Comparison of ENCODE assay signal across 2 cellular contexts in genomic region chr17:45136846-45137560, GRCh38.
TF ChIP-seq lines count a peak whose summit lies in the region.

No MANE protein-coding gene starts in this region.

TF ChIP-seq in SK-N-SH, 30 proteins besides CTCF, POLR2A, EP300 and RAD21 (continued from another document):
- TF ChIP-seq IRF3 (IDR thresholded peaks at IDR 0.05; ENCODE audit: low read depth, low read length), result no peak
- no peak for TF ChIP-seq RCOR1 (IDR thresholded peaks at IDR 0.05; ENCODE audit: low read length)
- no peak for TF ChIP-seq GABPA (IDR thresholded peaks at IDR 0.05; ENCODE audit: low read depth)
- no peak for TF ChIP-seq NFIC (IDR thresholded peaks at IDR 0.05; ENCODE audit: borderline replicate concordance)
- TF ChIP-seq RXRA (IDR thresholded peaks at IDR 0.05; ENCODE audit: borderline replicate concordance, low read depth), result no peak
- no peak for TF ChIP-seq SIN3A (IDR thresholded peaks at IDR 0.05; ENCODE audit: borderline replicate concordance, low read depth, low read length)
- TF ChIP-seq ELF1 (IDR thresholded peaks at IDR 0.05), result no peak
- TF ChIP-seq TEAD4 (IDR thresholded peaks at IDR 0.05; ENCODE audit: borderline replicate concordance, insufficient read depth), result no peak
- TF ChIP-seq, protein P1, sequence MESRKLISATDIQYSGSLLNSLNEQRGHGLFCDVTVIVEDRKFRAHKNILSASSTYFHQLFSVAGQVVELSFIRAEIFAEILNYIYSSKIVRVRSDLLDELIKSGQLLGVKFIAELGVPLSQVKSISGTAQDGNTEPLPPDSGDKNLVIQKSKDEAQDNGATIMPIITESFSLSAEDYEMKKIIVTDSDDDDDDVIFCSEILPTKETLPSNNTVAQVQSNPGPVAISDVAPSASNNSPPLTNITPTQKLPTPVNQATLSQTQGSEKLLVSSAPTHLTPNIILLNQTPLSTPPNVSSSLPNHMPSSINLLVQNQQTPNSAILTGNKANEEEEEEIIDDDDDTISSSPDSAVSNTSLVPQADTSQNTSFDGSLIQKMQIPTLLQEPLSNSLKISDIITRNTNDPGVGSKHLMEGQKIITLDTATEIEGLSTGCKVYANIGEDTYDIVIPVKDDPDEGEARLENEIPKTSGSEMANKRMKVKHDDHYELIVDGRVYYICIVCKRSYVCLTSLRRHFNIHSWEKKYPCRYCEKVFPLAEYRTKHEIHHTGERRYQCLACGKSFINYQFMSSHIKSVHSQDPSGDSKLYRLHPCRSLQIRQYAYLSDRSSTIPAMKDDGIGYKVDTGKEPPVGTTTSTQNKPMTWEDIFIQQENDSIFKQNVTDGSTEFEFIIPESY (IDR thresholded peaks at IDR 0.05; ENCODE audit: borderline replicate concordance, low read depth), result no peak
- no peak for TF ChIP-seq EZH2phosphoT487 (IDR thresholded peaks at IDR 0.05; ENCODE audit: borderline replicate concordance, low read depth)
- TF ChIP-seq JUND (IDR thresholded peaks at IDR 0.05), result no peak
- TF ChIP-seq POLR2AphosphoS5 (IDR thresholded peaks at IDR 0.05; ENCODE audit: low read depth, low read length), result no peak
TF ChIP-seq in SK-N-SH: peak in this region for 0.

TF ChIP-seq in SK-N-SH treated with all-trans-retinoic acid at 6 μM for 48 hours, 23 proteins besides CTCF, POLR2A, EP300 and RAD21 (continued from another document):
- TF ChIP-seq ZFP30 (CRISPR knock-in tag; IDR thresholded peaks at IDR 0.05) (no peak), TSHZ2 (CRISPR knock-in tag; IDR thresholded peaks at IDR 0.05) (no peak), SNAI2 (CRISPR knock-in tag; IDR thresholded peaks at IDR 0.05) (no peak), PATZ1 (CRISPR knock-in tag; IDR thresholded peaks at IDR 0.05; ENCODE audit: borderline replicate concordance) (no peak), POU6F1 (CRISPR knock-in tag; IDR thresholded peaks at IDR 0.05; ENCODE audit: borderline replicate concordance, low read depth) (no peak), OSR1 (CRISPR knock-in tag; IDR thresholded peaks at IDR 0.05) (no peak), TOX (CRISPR knock-in tag; IDR thresholded peaks at IDR 0.05; ENCODE audit: borderline replicate concordance) (no peak), ZNF70 (CRISPR knock-in tag; IDR thresholded peaks at IDR 0.05) (no peak), ESRRG (CRISPR knock-in tag; IDR thresholded peaks at IDR 0.05) (no peak), ZNF8 (CRISPR knock-in tag; IDR thresholded peaks at IDR 0.05) (no peak), TCF4 (CRISPR knock-in tag; IDR thresholded peaks at IDR 0.05; ENCODE audit: borderline replicate concordance) (no peak), ZC3H10 (CRISPR knock-in tag; IDR thresholded peaks at IDR 0.05) (no peak)
